26 cellular contexts compared by ENCODE assay signal in the genomic region with DNA sequence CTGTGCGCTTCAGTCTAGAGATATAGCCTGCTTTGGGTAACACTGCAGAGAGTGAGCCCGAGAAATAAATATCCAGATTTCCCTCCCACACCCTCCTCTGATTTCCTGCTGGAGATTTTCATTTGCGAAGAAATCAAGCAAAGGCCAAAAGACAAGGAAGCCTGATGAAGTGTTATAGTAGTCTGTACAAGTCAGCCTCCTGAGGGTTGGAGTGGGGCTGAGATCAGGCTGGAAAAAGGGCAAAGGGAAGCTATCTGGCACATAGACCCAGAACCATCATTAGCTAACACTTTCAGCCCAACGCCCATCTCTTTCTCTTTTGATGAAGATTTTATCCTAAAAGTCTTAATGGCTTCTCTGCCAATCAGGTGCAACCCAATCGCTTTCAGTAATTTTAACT.
"Had no signal": no experiment of that assay in that cellular context is flagged by ENCODE, and none has a peak within 500 bp of the region (broad histone marks: within the 10 kb centered on the region; RNA-seq: fewer than 3 reads in every experiment).

No MANE protein-coding gene starts in this region.

- H3K27ac ChIP-seq: stomach, suprapubic skin, testis, thoracic aorta, thyroid gland, tibial artery, tibial nerve, transverse colon, upper lobe of left lung, upper lobe of right lung, uterus, vagina had no signal

- ATAC-seq: stimulated activated effector memory CD8-positive, alpha-beta T cell treated with anti-CD3 and anti-CD28 coated beads, Interleukin-12 subunit alpha, Interleukin-12 subunit beta, amount 100 ng/mL, for 72 hours; stimulated activated memory B cell treated with anti-CD40 and anti-IgM and Interleukin-4, amounts not matched to agents 10 μg/mL and 1 μg/mL and 100 μg/mL, for 72 hours; stimulated activated naive B cell treated with anti-CD40 and anti-IgM and Interleukin-4, amounts not matched to agents 10 μg/mL and 1 μg/mL and 100 μg/mL, for 72 hours; stimulated activated naive CD8-positive, alpha-beta T cell treated with anti-CD3 and anti-CD28 coated beads, Interleukin-15, amount 100 ng/mL, for 72 hours; stimulated activated naive CD8-positive, alpha-beta T cell treated with anti-CD3 and anti-CD28 coated beads, Interleukin-15, Interleukin-2, amounts not matched to agents 100 U/mL and 50 U/mL, for 24 hours; upper lobe of right lung had no signal

- H3K36me3 ChIP-seq: stomach, suprapubic skin, thoracic aorta, thyroid gland, tibial artery, tibial nerve, transverse colon, upper lobe of left lung, upper lobe of right lung, uterus, vagina had no signal

- H3K9me3 ChIP-seq: suprapubic skin, testis, thoracic aorta, thyroid gland, tibial artery, tibial nerve, transverse colon, upper lobe of left lung, upper lobe of right lung, uterus, vagina had no signal

- H3K4me3 ChIP-seq: stomach, suprapubic skin, testis, thoracic aorta, thyroid gland, tibial artery, tibial nerve, transverse colon, upper lobe of left lung, upper lobe of right lung, uterus, vagina had no signal

- DNase-seq: stimulated activated CD4-positive, alpha-beta T cell treated with anti-CD3 and anti-CD28 coated beads, Interleukin-2, amount 100 ng/mL, for 48 hours; stimulated activated CD4-positive, alpha-beta T cell treated with anti-CD3 and anti-CD28 coated beads, Interleukin-4, amount 100 ng/mL, for 1 hour; stimulated activated CD4-positive, alpha-beta T cell treated with anti-CD3 and anti-CD28 coated beads, Interleukin-4, amount 100 ng/mL, for 24 hours; stimulated activated CD4-positive, alpha-beta T cell treated with anti-CD3 and anti-CD28 coated beads, Interleukin-4, amount 100 ng/mL, for 4 hours; stimulated activated CD8-positive, alpha-beta memory T cell treated with anti-CD3 and anti-CD28 coated beads, Interleukin-4, amount 100 ng/mL, for 48 hours; stimulated activated naive B cell treated with anti-CD40 and anti-IgM and Interleukin-4, amounts not matched to agents 10 μg/mL and 1 μg/mL and 100 μg/mL, for 72 hours; stimulated activated naive CD4-positive, alpha-beta T cell; stimulated activated naive CD4-positive, alpha-beta T cell treated with Interleukin-2 at 50 U/mL for 16 hours; stimulated activated naive CD8-positive, alpha-beta T cell treated with anti-CD3 and anti-CD28 coated beads, Interleukin-15, amount 100 ng/mL, for 72 hours; stimulated activated naive CD8-positive, alpha-beta T cell treated with anti-CD3 and anti-CD28 coated beads, Interleukin-15, Interleukin-2, amounts not matched to agents 100 U/mL and 50 U/mL, for 24 hours; stomach; substantia nigra; testis; thyroid gland; tibial artery; transverse colon; trophoblast cell; upper lobe of left lung; upper lobe of right lung; uterus had no signal

- H3K27me3 ChIP-seq: stomach, suprapubic skin, testis, thyroid gland, tibial artery, tibial nerve, transverse colon, upper lobe of left lung, upper lobe of right lung, uterus, vagina had no signal

- H3K4me1 ChIP-seq: testis, thyroid gland, tibial artery, tibial nerve, transverse colon, upper lobe of left lung, upper lobe of right lung, uterus, vagina had no signal
